In the genomic region with DNA sequence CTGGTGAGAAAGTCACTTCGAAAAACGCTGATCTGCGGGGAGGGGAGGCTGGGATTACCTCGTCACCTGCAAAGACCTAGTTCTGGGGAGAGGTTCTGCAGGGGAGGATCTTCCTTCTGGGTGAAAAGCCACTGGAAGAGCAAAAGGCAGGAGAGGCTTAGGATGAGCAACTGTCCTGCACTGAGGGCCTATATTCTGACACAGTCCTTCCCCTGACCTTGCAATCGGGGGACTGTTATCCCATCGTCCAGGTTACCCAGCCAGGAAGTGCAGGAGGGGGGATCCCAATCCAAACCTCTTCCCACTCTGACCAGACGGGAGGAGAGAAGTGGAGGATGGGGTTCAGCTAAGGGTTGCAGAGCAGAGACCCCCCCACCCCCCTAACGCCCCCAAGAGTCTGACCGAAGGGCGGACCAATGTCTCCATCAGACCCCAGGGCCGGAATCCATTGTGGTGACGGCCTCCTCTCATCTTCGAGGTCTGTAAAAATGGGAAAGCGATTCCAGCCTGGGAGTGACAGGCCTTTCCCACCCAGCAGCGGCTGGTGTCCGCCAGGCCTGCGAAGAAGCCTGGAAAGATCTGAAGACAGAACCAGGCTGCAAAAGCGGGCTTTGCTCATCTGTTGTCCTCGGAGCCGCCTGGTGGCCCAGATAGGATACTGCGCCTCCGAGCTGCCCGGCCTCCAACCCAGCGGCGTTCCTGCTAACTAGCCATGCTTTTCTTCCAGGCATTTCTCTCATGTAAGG, we compare ENCODE assay signal across 8 cellular contexts. TPM values are rescaled to one million over a fixed set of nuclear protein-coding genes. Genes with fewer than 3 reads are reported as not detected.
DNase-seq lines count a peak whose midpoint lies in the region; ATAC-seq, FAIRE-seq and TF ChIP-seq lines count a peak whose summit lies in the region.

No MANE protein-coding gene starts in this region.

- H3K27me3 ChIP-seq in CD8-positive, alpha-beta memory T cell (ENCODE audit: insufficient read depth, low read length, poor library complexity, severe bottlenecking) = no peaks in the 10 kb centered on the region

- peak overlapping the region; percentile 92 for H3K4me3 ChIP-seq in CD8-positive, alpha-beta memory T cell (ENCODE audit: low read length)
- peak overlapping the region; percentile 84 to 95 for H3K4me3 ChIP-seq in kidney (ENCODE audit: low read length in 2 of 2)

- H3K9me3 ChIP-seq in CD8-positive, alpha-beta memory T cell (ENCODE audit: low read length) = no peaks in the 10 kb centered on the region
- H3K9me3 ChIP-seq in kidney (ENCODE audit: control insufficient read depth in 1 of 2, low read length in 2 of 2) = no peaks in the 10 kb centered on the region

- peaks cover 0 to 33% (median 0%) of the 10 kb centered on the region in 3 donors for H3K36me3 Mint-ChIP-seq in CD8-positive, alpha-beta memory T cell
- H3K36me3 Mint-ChIP-seq in central memory CD8-positive, alpha-beta T cell (ENCODE audit: insufficient read depth) = peaks cover 18% of the 10 kb centered on the region

- H3K36me3 ChIP-seq in CD8-positive, alpha-beta memory T cell (ENCODE audit: insufficient read depth, low read length) = peaks cover 4% of the 10 kb centered on the region
- no peaks in the 10 kb centered on the region for H3K36me3 ChIP-seq in kidney (ENCODE audit: control insufficient read depth in 1 of 2, insufficient read depth in 2 of 2, low read length in 2 of 2)

- ATAC-seq in central memory CD8-positive, alpha-beta T cell (replicated peaks; ENCODE audit: extremely low read depth, poor library complexity, severe bottlenecking) = peak; percentile 49
- ATAC-seq in GM21360 (IDR thresholded peaks at IDR 0.05; ENCODE audit: unreplicated experiment) = no peak

- H3K9me3 Mint-ChIP-seq in CD8-positive, alpha-beta memory T cell = peaks cover 0 to 2% (median 0%) of the 10 kb centered on the region in 5 donors
- no peaks in the 10 kb centered on the region for H3K9me3 Mint-ChIP-seq in central memory CD8-positive, alpha-beta T cell

- TF ChIP-seq CTCF in kidney (IDR thresholded peaks at IDR 0.05; ENCODE audit: borderline replicate concordance, extremely low read depth, insufficient read depth) = peak; percentile 92

- H3K4me3 Mint-ChIP-seq in CD8-positive, alpha-beta memory T cell = peak overlapping the region; percentile 98 to 99 (median 98)
- peak overlapping the region; percentile 99 for H3K4me3 Mint-ChIP-seq in central memory CD8-positive, alpha-beta T cell

- POLR2A ChIA-PET in CD8-positive, alpha-beta memory T cell (lab: Charles Lee) = interaction anchor here (0.9 to 2.2 kb wide), 5 partner anchors 16 to 110 kb away, joined by 3 to 24 read pairs (median 4); no protein-coding TSS in a partner anchor

- peak overlapping the region; percentile 88 to 97 (median 96) for H3K27ac Mint-ChIP-seq in CD8-positive, alpha-beta memory T cell
- H3K27ac Mint-ChIP-seq in central memory CD8-positive, alpha-beta T cell (ENCODE audit: low read depth) = peak overlapping the region; percentile 96

- intact Hi-C loops in kidney (cut with DNase I) = no loop called here

- peaks cover 42 to 50% (median 46%) of the 10 kb centered on the region in 3 donors for H3K4me1 Mint-ChIP-seq in CD8-positive, alpha-beta memory T cell
- H3K4me1 Mint-ChIP-seq in central memory CD8-positive, alpha-beta T cell = peaks cover 51% of the 10 kb centered on the region

- peak overlapping the region; percentile 86 to 97 for H3K9ac ChIP-seq in kidney (ENCODE audit: low read length in 2 of 2)

- FAIRE-seq in kidney (lab: Jason Lieb, UNC) = no peak

- peaks cover 32% of the 10 kb centered on the region for H3K4me1 ChIP-seq in CD8-positive, alpha-beta memory T cell (ENCODE audit: insufficient read depth, low read length)
- peaks cover 19 to 37% of the 10 kb centered on the region in 2 donors for H3K4me1 ChIP-seq in kidney (ENCODE audit: control insufficient read depth in 1 of 2, insufficient read depth in 1 of 2, low read depth in 1 of 2, low read length in 2 of 2)

- H3K27ac ChIP-seq in CD8-positive, alpha-beta memory T cell (ENCODE audit: low read depth, low read length) = peak overlapping the region; percentile 85
- H3K27ac ChIP-seq in kidney (ENCODE audit: low read depth in 2 of 2, low read length in 2 of 2) = peak overlapping the region; percentile 95 to 98

- DNase-seq in CD8-positive, alpha-beta memory T cell = peak; percentile 65 to 78 (median 71)
- DNase-seq in HCEC 1CT = peak; percentile 86
- DNase-seq in NCI-H2196 treated with DMSO at 0.1 percent for 48 hours (lab: John Stamatoyannopoulos, UW; ENCODE audit: unreplicated experiment) = peak; percentile 68
- DNase-seq in activated CD4-positive, CD25-positive, alpha-beta regulatory T cell treated with anti-CD3 and anti-CD28 coated beads, Interleukin-2, amount 50 U/mL, for 72 hours = peak; percentile 78
- DNase-seq in central memory CD8-positive, alpha-beta T cell (ENCODE audit: low spot score in 2 of 2) = peak; percentile 67 to 68
- DNase-seq in kidney = peak; percentile 95
- peak; percentile 57 to 71 for DNase-seq in stimulated activated CD4-positive, alpha-beta T cell treated with anti-CD3 and anti-CD28 coated beads, Interleukin-12 subunit alpha, Interleukin-12 subunit beta, amount 100 ng/mL, for 24 hours (ENCODE audit: low read depth in 2 of 2)

- peaks cover 0 to 10% of the 10 kb centered on the region in 2 donors for H3K27me3 Mint-ChIP-seq in CD8-positive, alpha-beta memory T cell
- H3K27me3 Mint-ChIP-seq in central memory CD8-positive, alpha-beta T cell = no peaks in the 10 kb centered on the region

- CTCF ChIA-PET in CD8-positive, alpha-beta memory T cell (lab: Charles Lee) = interaction anchor here (0.7 to 7.9 kb wide), 28 partner anchors 10 to 429 kb away, joined by 3 to 124 read pairs (median 4); no protein-coding TSS in a partner anchor

RNA-seq across cellular contexts. Expression of a gene that starts 1.6 kb away (rescaled TPM):
- 100 to 1,000 TPM; 117 to 123 TPM for total RNA-seq in CD8-positive, alpha-beta memory T cell
- 31.9 TPM for polyA plus RNA-seq in CD8-positive, alpha-beta memory T cell
- 44.8 TPM for total RNA-seq in kidney
- polyA plus RNA-seq in kidney (ENCODE audit: insufficient read depth, low read depth, low replicate concordance) = 97.1 TPM

RNA-seq across cellular contexts. Expression of a gene that starts 24.3 kb away (rescaled TPM):
- not detected for total RNA-seq in CD8-positive, alpha-beta memory T cell
- not detected for polyA plus RNA-seq in CD8-positive, alpha-beta memory T cell
- 0.16 TPM for total RNA-seq in kidney
- polyA plus RNA-seq in kidney (ENCODE audit: insufficient read depth, low read depth, low replicate concordance) = 0.58 TPM
